In the genomic region with DNA sequence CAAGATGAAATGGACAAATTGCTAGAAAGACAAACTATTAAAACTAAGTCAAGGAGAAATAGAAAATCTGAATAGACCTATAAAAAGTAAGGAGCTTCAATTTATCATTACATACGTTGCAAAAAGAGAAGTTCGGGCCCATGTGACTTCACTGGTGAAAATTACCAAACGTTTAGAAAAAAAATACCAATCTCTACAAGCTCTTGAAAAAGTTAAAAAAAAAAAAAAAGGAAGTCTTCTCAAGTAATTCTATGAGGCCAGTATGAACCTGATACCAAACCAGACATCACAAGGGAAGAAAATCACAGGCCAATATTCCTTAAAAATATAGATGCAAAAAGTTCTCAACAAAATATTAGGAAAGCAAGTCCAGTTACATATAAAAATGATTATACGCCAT, we compare ENCODE assay signal across 21 cellular contexts.
"Had no signal": no experiment of that assay in that cellular context is flagged by ENCODE, and none has a peak within 500 bp of the region (broad histone marks: within the 10 kb centered on the region; RNA-seq: fewer than 3 reads in every experiment).

No MANE protein-coding gene starts in this region.

- H3K9me3 ChIP-seq: mucosa of descending colon, neutrophil, testis, vagina had no signal

- H3K4me1 ChIP-seq: gastroesophageal sphincter, right atrium auricular region, testis, upper lobe of right lung, vagina had no signal

- DNase-seq: esophagus squamous epithelium; foreskin fibroblast; glutamatergic neuron; islet precursor cell; mammary epithelial cell; mucosa of descending colon; naive thymus-derived CD8-positive, alpha-beta T cell; sigmoid colon; stimulated activated CD4-positive, alpha-beta T cell treated with anti-CD3 and anti-CD28 coated beads, Interleukin-2, amount 100 ng/mL, for 24 hours; stimulated activated CD4-positive, alpha-beta T cell treated with anti-CD3 and anti-CD28 coated beads, Interleukin-4, amount 100 ng/mL, for 4 hours; stimulated activated naive B cell treated with anti-CD40 and anti-IgM and Interleukin-4, amounts not matched to agents 10 μg/mL and 1 μg/mL and 100 μg/mL, for 72 hours; stimulated activated naive CD8-positive, alpha-beta T cell treated with anti-CD3 and anti-CD28 coated beads, Interleukin-15, amount 100 ng/mL, for 72 hours; testis; upper lobe of right lung had no signal

- H3K4me3 ChIP-seq: esophagus squamous epithelium, gastroesophageal sphincter, mucosa of descending colon, right atrium auricular region, sigmoid colon, skin epidermis, testis, tibial nerve, upper lobe of right lung, vagina had no signal

- ATAC-seq: gastroesophageal sphincter; left lobe of liver; mucosa of descending colon; naive thymus-derived CD8-positive, alpha-beta T cell; stimulated activated naive B cell treated with anti-CD40 and anti-IgM and Interleukin-4, amounts not matched to agents 10 μg/mL and 1 μg/mL and 100 μg/mL, for 72 hours; stimulated activated naive CD8-positive, alpha-beta T cell treated with anti-CD3 and anti-CD28 coated beads, Interleukin-15, amount 100 ng/mL, for 72 hours; upper lobe of right lung had no signal

- H3K27ac ChIP-seq: esophagus squamous epithelium, gastroesophageal sphincter, neutrophil, right atrium auricular region, sigmoid colon, skin epidermis, testis, tibial nerve, upper lobe of right lung, vagina had no signal

- H3K36me3 ChIP-seq: esophagus squamous epithelium, gastroesophageal sphincter, neutrophil, right atrium auricular region, sigmoid colon, tibial nerve, upper lobe of right lung, vagina had no signal

- H3K27me3 ChIP-seq: esophagus squamous epithelium, gastroesophageal sphincter, neutrophil, right atrium auricular region, sigmoid colon, testis, tibial nerve, upper lobe of right lung, vagina had no signal
